40 cellular contexts compared by ENCODE assay signal in genomic region chr15:68880382-68880781, GRCh38. TPM values are rescaled to one million over a fixed set of nuclear protein-coding genes. Genes with fewer than 3 reads are reported as not detected.
"Had no signal": no experiment of that assay in that cellular context is flagged by ENCODE, and none has a peak within 500 bp of the region (broad histone marks: within the 10 kb centered on the region; RNA-seq: fewer than 3 reads in every experiment).

No MANE protein-coding gene starts in this region.

- H3K4me1 Mint-ChIP-seq: activated T-helper 17 cell treated with anti-CD3 and anti-CD28 coated beads, Interleukin-2, amount 50 U/mL, for 72 hours; central memory CD8-positive, alpha-beta T cell had no signal

- FAIRE-seq: astrocyte, bronchial epithelial cell had no signal

- H3K27ac ChIP-seq: adrenal gland, ascending aorta, body of pancreas, brain microvascular endothelial cell, breast epithelium, cardiac muscle cell had no signal

- H3K4me3 ChIP-seq: adrenal gland, ascending aorta, body of pancreas, breast epithelium, cardiac muscle cell had no signal

- DNase-seq: activated effector memory CD4-positive, alpha-beta T cell treated with anti-CD3 and anti-CD28 coated beads, Interleukin-2, amount 50 U/mL, for 16 hours; activated effector memory CD4-positive, alpha-beta T cell treated with Interleukin-2 at 50 U/mL for 16 hours; activated gamma-delta T cell; activated gamma-delta T cell treated with Interleukin-2 at 50 U/mL for 16 hours; activated naive CD4-positive, alpha-beta T cell; activated naive CD4-positive, alpha-beta T cell treated with anti-CD3 and anti-CD28 coated beads for 36 hours; activated naive CD4-positive, alpha-beta T cell treated with anti-CD3 and anti-CD28 coated beads, Interleukin-2, amount 10 ng/mL, durations not matched to agents 7 days and 5 days; activated naive CD4-positive, alpha-beta T cell treated with anti-CD3 and anti-CD28 coated beads, Interleukin-2, amount 50 U/mL, for 16 hours; activated naive CD4-positive, alpha-beta T cell treated with Interleukin-2 at 50 U/mL for 16 hours; activated naive CD8-positive, alpha-beta T cell treated with anti-CD3 and anti-CD28 coated beads for 36 hours; activated naive CD8-positive, alpha-beta T cell treated with anti-CD3 and anti-CD28 coated beads, Interleukin-2, amount 10 ng/mL, durations not matched to agents 7 days and 5 days; activated naive CD8-positive, alpha-beta T cell treated with anti-CD3 and anti-CD28 coated beads, Interleukin-2, amount 50 U/mL, for 24 hours; activated T-cell treated with anti-CD3 and anti-CD28 coated beads, Interleukin-2, amount 50 U/mL, for 24 hours; activated T-cell treated with anti-CD3 and anti-CD28 coated beads, Interleukin-2, amount 50 U/mL, for 4 hours; activated T-cell treated with anti-CD3 and anti-CD28 coated beads, Interleukin-2, amount 50 U/mL, for 48 hours; activated T-cell treated with anti-CD3 and anti-CD28 coated beads, Interleukin-2, amount 50 U/mL, for 72 hours; adrenal gland; amniotic stem cell; amygdala; anterior cingulate cortex; aorta; body of pancreas; brain microvascular endothelial cell; caudate nucleus; central memory CD4-positive, alpha-beta T cell; cerebellar nuclear complex had no signal

- H3K4me1 ChIP-seq: breast epithelium had no signal

- ATAC-seq: activated naive CD4-positive, alpha-beta T cell treated with anti-CD3 and anti-CD28 coated beads, Interleukin-2, amount 50 U/mL, for 72 hours; activated naive CD8-positive, alpha-beta T cell treated with anti-CD3 and anti-CD28 coated beads, Interleukin-2, amount 50 U/mL, for 24 hours; activated T-cell treated with anti-CD3 and anti-CD28 coated beads, Interleukin-2, amount 50 U/mL, for 4 hours; activated T-cell treated with anti-CD3 and anti-CD28 coated beads, Interleukin-2, amount 50 U/mL, for 72 hours; activated T-helper 17 cell treated with anti-CD3 and anti-CD28 coated beads, Interleukin-2, amount 50 U/mL, for 72 hours; body of pancreas had no signal

- H3K27ac Mint-ChIP-seq: activated naive CD4-positive, alpha-beta T cell treated with anti-CD3 and anti-CD28 coated beads for 36 hours; activated naive CD4-positive, alpha-beta T cell treated with anti-CD3 and anti-CD28 coated beads, Interleukin-2, amount 10 ng/mL, durations not matched to agents 7 days and 5 days; activated naive CD4-positive, alpha-beta T cell treated with anti-CD3 and anti-CD28 coated beads, Interleukin-2, amount 50 U/mL, for 24 hours; activated naive CD4-positive, alpha-beta T cell treated with anti-CD3 and anti-CD28 coated beads, Interleukin-2, amount 50 U/mL, for 72 hours; activated naive CD8-positive, alpha-beta T cell; activated naive CD8-positive, alpha-beta T cell treated with anti-CD3 and anti-CD28 coated beads for 36 hours; activated naive CD8-positive, alpha-beta T cell treated with anti-CD3 and anti-CD28 coated beads, Interleukin-2, amount 10 ng/mL, durations not matched to agents 7 days and 5 days; activated naive CD8-positive, alpha-beta T cell treated with anti-CD3 and anti-CD28 coated beads, Interleukin-2, amount 50 U/mL, for 24 hours; activated T-cell treated with anti-CD3 and anti-CD28 coated beads, Interleukin-2, amount 50 U/mL, for 24 hours; activated T-cell treated with anti-CD3 and anti-CD28 coated beads, Interleukin-2, amount 50 U/mL, for 72 hours; activated T-helper 1 cell treated with anti-CD3 and anti-CD28 coated beads, Interleukin-12 subunit alpha, Interleukin-12 subunit beta, Interleukin-2, Interleukin-4 antibody, amounts not matched to agents 30 ng/mL and 10 ng/mL and 1 ng/mL, durations not matched to agents 14 hours and 24 hours and 36 hours; activated T-helper 17 cell treated with anti-CD3 and anti-CD28 coated beads, Interleukin-2, amount 50 U/mL, for 72 hours; activated T-helper 2 cell treated with anti-CD3 and anti-CD28 coated beads, Interferon-gamma antibody, Interleukin-2, Interleukin-4, amounts not matched to agents 10 μg/mL and 5 μg/mL and 100 μg/mL, durations not matched to agents 14 hours and 24 hours and 36 hours; brain had no signal

- H3K9me3 Mint-ChIP-seq: activated naive CD4-positive, alpha-beta T cell treated with anti-CD3 and anti-CD28 coated beads for 36 hours; activated naive CD4-positive, alpha-beta T cell treated with anti-CD3 and anti-CD28 coated beads, Interleukin-2, amount 10 ng/mL, durations not matched to agents 7 days and 5 days; activated naive CD4-positive, alpha-beta T cell treated with anti-CD3 and anti-CD28 coated beads, Interleukin-2, amount 50 U/mL, for 24 hours; activated naive CD4-positive, alpha-beta T cell treated with anti-CD3 and anti-CD28 coated beads, Interleukin-2, amount 50 U/mL, for 72 hours; activated naive CD8-positive, alpha-beta T cell treated with anti-CD3 and anti-CD28 coated beads for 36 hours; activated naive CD8-positive, alpha-beta T cell treated with anti-CD3 and anti-CD28 coated beads, Interleukin-2, amount 10 ng/mL, durations not matched to agents 7 days and 5 days; activated naive CD8-positive, alpha-beta T cell treated with anti-CD3 and anti-CD28 coated beads, Interleukin-2, amount 50 U/mL, for 24 hours; activated T-cell treated with anti-CD3 and anti-CD28 coated beads, Interleukin-2, amount 50 U/mL, for 24 hours; activated T-cell treated with anti-CD3 and anti-CD28 coated beads, Interleukin-2, amount 50 U/mL, for 4 hours; activated T-cell treated with anti-CD3 and anti-CD28 coated beads, Interleukin-2, amount 50 U/mL, for 72 hours; activated T-helper 1 cell treated with anti-CD3 and anti-CD28 coated beads, Interleukin-12 subunit alpha, Interleukin-12 subunit beta, Interleukin-2, Interleukin-4 antibody, amounts not matched to agents 30 ng/mL and 10 ng/mL and 1 ng/mL, durations not matched to agents 14 hours and 24 hours and 36 hours; activated T-helper 17 cell treated with anti-CD3 and anti-CD28 coated beads, Interleukin-2, amount 50 U/mL, for 72 hours; activated T-helper 2 cell treated with anti-CD3 and anti-CD28 coated beads, Interferon-gamma antibody, Interleukin-2, Interleukin-4, amounts not matched to agents 10 μg/mL and 5 μg/mL and 100 μg/mL, durations not matched to agents 14 hours and 24 hours and 36 hours; brain; central memory CD8-positive, alpha-beta T cell had no signal

- H3K36me3 ChIP-seq: adrenal gland, ascending aorta, brain microvascular endothelial cell, breast epithelium, cardiac muscle cell had no signal

- H3K4me3 Mint-ChIP-seq: activated naive CD4-positive, alpha-beta T cell treated with anti-CD3 and anti-CD28 coated beads for 36 hours; activated naive CD4-positive, alpha-beta T cell treated with anti-CD3 and anti-CD28 coated beads, Interleukin-2, amount 10 ng/mL, durations not matched to agents 7 days and 5 days; activated naive CD4-positive, alpha-beta T cell treated with anti-CD3 and anti-CD28 coated beads, Interleukin-2, amount 50 U/mL, for 24 hours; activated naive CD8-positive, alpha-beta T cell; activated naive CD8-positive, alpha-beta T cell treated with anti-CD3 and anti-CD28 coated beads for 36 hours; activated naive CD8-positive, alpha-beta T cell treated with anti-CD3 and anti-CD28 coated beads, Interleukin-2, amount 10 ng/mL, durations not matched to agents 7 days and 5 days; activated naive CD8-positive, alpha-beta T cell treated with anti-CD3 and anti-CD28 coated beads, Interleukin-2, amount 50 U/mL, for 24 hours; activated T-cell treated with anti-CD3 and anti-CD28 coated beads, Interleukin-2, amount 50 U/mL, for 24 hours; activated T-cell treated with anti-CD3 and anti-CD28 coated beads, Interleukin-2, amount 50 U/mL, for 4 hours; activated T-cell treated with anti-CD3 and anti-CD28 coated beads, Interleukin-2, amount 50 U/mL, for 72 hours; activated T-helper 1 cell treated with anti-CD3 and anti-CD28 coated beads, Interleukin-12 subunit alpha, Interleukin-12 subunit beta, Interleukin-2, Interleukin-4 antibody, amounts not matched to agents 30 ng/mL and 10 ng/mL and 1 ng/mL, durations not matched to agents 14 hours and 24 hours and 36 hours; activated T-helper 17 cell treated with anti-CD3 and anti-CD28 coated beads, Interleukin-2, amount 50 U/mL, for 72 hours; brain; central memory CD8-positive, alpha-beta T cell had no signal

- H3K36me3 Mint-ChIP-seq: activated naive CD4-positive, alpha-beta T cell treated with anti-CD3 and anti-CD28 coated beads, Interleukin-2, amount 10 ng/mL, durations not matched to agents 7 days and 5 days; activated naive CD4-positive, alpha-beta T cell treated with anti-CD3 and anti-CD28 coated beads, Interleukin-2, amount 50 U/mL, for 24 hours; activated naive CD4-positive, alpha-beta T cell treated with anti-CD3 and anti-CD28 coated beads, Interleukin-2, amount 50 U/mL, for 72 hours; activated naive CD8-positive, alpha-beta T cell; activated naive CD8-positive, alpha-beta T cell treated with anti-CD3 and anti-CD28 coated beads for 36 hours; activated naive CD8-positive, alpha-beta T cell treated with anti-CD3 and anti-CD28 coated beads, Interleukin-2, amount 10 ng/mL, durations not matched to agents 7 days and 5 days; brain had no signal

- H3K9me3 ChIP-seq: adrenal gland, ascending aorta, body of pancreas, breast epithelium had no signal

- H3K27me3 ChIP-seq: adrenal gland, ascending aorta, body of pancreas, brain microvascular endothelial cell, breast epithelium had no signal

RNA-seq across cellular contexts. Expression of gene SPESP1, which starts 49.9 kb away (rescaled TPM):
- total RNA-seq: astrocyte, cardiac muscle cell, chondrocyte had no signal
- polyA plus RNA-seq: cardiac muscle cell had no signal
